In genomic region chr10:129940617-129941198, GRCh38 we compare ENCODE assay signal across 20 cellular contexts. TPM values are rescaled to one million over a fixed set of nuclear protein-coding genes. Genes with fewer than 3 reads are reported as not detected.
DNase-seq lines count a peak whose midpoint lies in the region; ATAC-seq and TF ChIP-seq lines count a peak whose summit lies in the region.
"Had no signal": no experiment of that assay in that cellular context is flagged by ENCODE, and none has a peak within 500 bp of the region (broad histone marks: within the 10 kb centered on the region; RNA-seq: fewer than 3 reads in every experiment).

No MANE protein-coding gene starts in this region.

- no peak overlapping the region for H3K4ac ChIP-seq in mesendoderm (ENCODE audit: low read depth, low read length)

- H3K27ac ChIP-seq in right atrium auricular region (no peak overlapping the region), mesendoderm (ENCODE audit: low read depth, low read length) (no peak overlapping the region)
- H3K27ac ChIP-seq: C4-2B, KMS-11, SJSA1 had no signal

- peaks cover 0 to 55% of the 10 kb centered on the region in 2 donors for H3K4me1 ChIP-seq in right atrium auricular region
- H3K4me1 ChIP-seq in mesendoderm (ENCODE audit: control insufficient read depth, low read depth, low read length), result no peaks in the 10 kb centered on the region
- H3K4me1 ChIP-seq: SJSA1 had no signal

- H4K8ac ChIP-seq in mesendoderm (ENCODE audit: low read depth, low read length), result no peak overlapping the region

- H3K79me1 ChIP-seq in mesendoderm (ENCODE audit: low read length), result no peaks in the 10 kb centered on the region

- H3K4me3 Mint-ChIP-seq in neural crest cell, result no peak overlapping the region
- H3K4me3 Mint-ChIP-seq: GM23338 had no signal

- no peaks in the 10 kb centered on the region for H3K9me3 Mint-ChIP-seq in neural crest cell
- H3K9me3 Mint-ChIP-seq: GM23338 had no signal

- no peaks in the 10 kb centered on the region for H3K27me3 Mint-ChIP-seq in neural crest cell (ENCODE audit: low read depth)

- H3K4me1 Mint-ChIP-seq in neural crest cell, result peaks cover 11% of the 10 kb centered on the region

- peak overlapping the region; percentile 19 for H3K27ac Mint-ChIP-seq in neural crest cell (ENCODE audit: unreplicated experiment)
- H3K27ac Mint-ChIP-seq: GM23338 had no signal

- H3K9ac ChIP-seq in mesendoderm (ENCODE audit: low read length), result no peak overlapping the region
- H3K9ac ChIP-seq: KMS-11 had no signal

- ATAC-seq in sciatic nerve (no peak), GM18907 (IDR thresholded peaks at IDR 0.05; ENCODE audit: unreplicated experiment) (no peak), GM21447 (IDR thresholded peaks at IDR 0.05; ENCODE audit: unreplicated experiment) (no peak)
- ATAC-seq: GM23338, HCT116, Panc1 had no signal

- no peak overlapping the region for H3K4me2 ChIP-seq in mesendoderm (ENCODE audit: low read length)
- H3K4me2 ChIP-seq: GM23338, KMS-11 had no signal

- no peaks in the 10 kb centered on the region for H3K36me3 ChIP-seq in right atrium auricular region
- no peaks in the 10 kb centered on the region for H3K36me3 ChIP-seq in mesendoderm (ENCODE audit: control insufficient read depth, insufficient read depth, low read length)
- H3K36me3 ChIP-seq: SJSA1 had no signal

- intact Hi-C loops in cardiac septum (cut with DNase I) (no loop called here), sciatic nerve (cut with DNase I) (no loop called here)

- H3K9me3 ChIP-seq in right atrium auricular region, result no peaks in the 10 kb centered on the region
- H3K9me3 ChIP-seq: SJSA1 had no signal

- H2AK5ac ChIP-seq in mesendoderm (ENCODE audit: low read length), result no peak overlapping the region

- H3K79me2 ChIP-seq in mesendoderm (ENCODE audit: control insufficient read depth, insufficient read depth, low read length), result no peaks in the 10 kb centered on the region

- no peak overlapping the region for H3K18ac ChIP-seq in mesendoderm (ENCODE audit: low read length)

- WGBS in mesendoderm (ENCODE audit: extremely low coverage, insufficient coverage, low lambda C conversion rate), result no CpG with 5 or more reads among the region's 13 CpGs

- H2BK120ac ChIP-seq in mesendoderm (ENCODE audit: low read depth, low read length), result no peak overlapping the region

- no peak overlapping the region for H2BK15ac ChIP-seq in mesendoderm (replicated peaks; ENCODE audit: low read depth)

- DNase-seq in cardiac septum (ENCODE audit: low spot score) (peak; percentile 53), right atrium auricular region (ENCODE audit: low spot score) (no peak), neural crest cell (ENCODE audit: low read depth, low spot score) (no peak), sciatic nerve (ENCODE audit: low spot score) (peak; percentile 35), mesendoderm (no peak)
- DNase-seq: IMR-90, NCI-H1105, NCI-H146, NCI-H2029, NCI-H2171, NCI-H524 treated with DMSO at 0.1 percent for 48 hours had no signal

- no peaks in the 10 kb centered on the region for H3K36me3 Mint-ChIP-seq in neural crest cell (ENCODE audit: low read depth)

- H3K27me3 ChIP-seq in right atrium auricular region (no peaks in the 10 kb centered on the region), mesendoderm (ENCODE audit: insufficient read depth, low read length, poor library complexity) (no peaks in the 10 kb centered on the region)
- H3K27me3 ChIP-seq: SJSA1 had no signal

- H3K4me3 ChIP-seq in right atrium auricular region (no peak overlapping the region), mesendoderm (ENCODE audit: low read length) (no peak overlapping the region)
- H3K4me3 ChIP-seq: GM23338, SJSA1 had no signal

- no peak overlapping the region for H3K23ac ChIP-seq in mesendoderm (ENCODE audit: low read length)

- H2BK5ac ChIP-seq in mesendoderm (ENCODE audit: low read length), result no peak overlapping the region

- H3K56ac ChIP-seq in mesendoderm (ENCODE audit: low read length), result no peak overlapping the region

- no peak for TF ChIP-seq CTCF in right atrium auricular region (IDR thresholded peaks at IDR 0.05)
- no peak for TF ChIP-seq CTCF in neural crest cell (conservative IDR thresholded peaks at IDR 0.05)

- no peak overlapping the region for H4K5ac ChIP-seq in mesendoderm (ENCODE audit: low read length)

RNA-seq across cellular contexts. Expression of gene EBF3, which starts 23.4 kb away (rescaled TPM):
- total RNA-seq in cardiac septum (5.8 TPM), right atrium auricular region (1 to 10 TPM; 5.8 to 6.9 TPM), neural crest cell (11.2 and 11.6 TPM in 2 replicates), sciatic nerve (38.9 TPM)
- polyA plus RNA-seq in mesendoderm (2013, experiment 1 of 2), result 0.87 TPM
- polyA plus RNA-seq in mesendoderm (2013, experiment 2 of 2), result 0.76 TPM
- total RNA-seq: A172, SJSA1 had no signal

Comparison
In these comparisons a context has a peak if more than half of its experiments do, and no peak if none do; other contexts are left out.
1. DNase-seq: peak in cardiac septum (single experiment) and sciatic nerve (single experiment); none in right atrium auricular region (single experiment), neural crest cell (single experiment) and mesendoderm (single experiment).